8 cellular contexts compared by ENCODE assay signal in the genomic region with DNA sequence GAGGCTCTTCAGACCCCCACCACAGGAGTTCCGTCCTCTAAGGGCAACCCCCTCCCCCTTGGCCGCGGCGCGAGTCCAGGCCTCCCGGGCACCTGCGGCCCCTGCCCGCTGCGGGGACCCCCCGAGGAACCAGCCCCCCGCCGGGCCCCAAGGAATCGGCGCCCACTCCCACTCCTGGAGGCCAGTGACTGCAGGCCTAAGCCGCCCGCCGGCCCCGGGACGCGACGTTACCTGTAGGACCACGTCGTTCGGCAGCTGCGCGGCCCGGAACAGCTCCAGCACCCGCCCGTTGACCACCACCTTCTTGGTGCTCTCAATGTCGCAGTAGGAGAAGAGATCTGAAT. TPM values are rescaled to one million over a fixed set of nuclear protein-coding genes. Genes with fewer than 3 reads are reported as not detected.
DNase-seq lines count a peak whose midpoint lies in the region; ATAC-seq and TF ChIP-seq lines count a peak whose summit lies in the region.

No MANE protein-coding gene starts in this region.

- TF ChIP-seq CTCF in SU-DHL-6 (IDR thresholded peaks at IDR 0.05; ENCODE audit: insufficient read depth, low read length, poor library complexity, severe bottlenecking): no peak
- TF ChIP-seq CTCF in gastroesophageal sphincter (IDR thresholded peaks at IDR 0.05): no peak
- no peak for TF ChIP-seq CTCF in prostate gland (IDR thresholded peaks at IDR 0.05)

- ATAC-seq in activated T-cell treated with anti-CD3 and anti-CD28 coated beads, Interleukin-2, amount 50 U/mL, for 72 hours (replicated peaks in 1 of 2): no peak
- no peak for ATAC-seq in gastroesophageal sphincter
- ATAC-seq in left colon: no peak
- ATAC-seq in GM18909 (IDR thresholded peaks at IDR 0.05; ENCODE audit: poor library complexity, unreplicated experiment): no peak
- ATAC-seq in GM19463 (IDR thresholded peaks at IDR 0.05; ENCODE audit: unreplicated experiment): no peak

- H3K4me3 Mint-ChIP-seq in activated T-cell treated with anti-CD3 and anti-CD28 coated beads, Interleukin-2, amount 50 U/mL, for 72 hours: no peak overlapping the region

- DNase-seq in activated T-cell treated with anti-CD3 and anti-CD28 coated beads, Interleukin-2, amount 50 U/mL, for 72 hours: no peak
- DNase-seq in activated T-cell treated with anti-CD3 and anti-CD28 coated beads, Interleukin-2, amount 50 U/mL, for 1 hour: no peak
- peak; percentile 19 for DNase-seq in prostate gland (ENCODE audit: low spot score)
- no peak for DNase-seq in left colon

- no peaks in the 10 kb centered on the region for H3F3A ChIP-seq in SU-DHL-6 (ENCODE audit: insufficient read depth)

- no CpG with 5 or more reads among the region's 30 CpGs for WGBS in gastroesophageal sphincter (ENCODE audit: low coverage in 1 of 2), 2 donors
- under 1% methylated on average over 29 of the region's 30 CpGs for WGBS in prostate gland

- peak overlapping the region; percentile 81 for H3K9ac ChIP-seq in SU-DHL-6 (ENCODE audit: low read length)

- intact Hi-C loops in prostate gland (cut with DNase I): loop anchor here (10.0 kb wide), 1 partner anchor 378 kb away; no protein-coding TSS in a partner anchor
- intact Hi-C loops in left colon (cut with DNase I, micrococcal nuclease): loop anchor here (5.0 to 10.0 kb wide), 2 partner anchors 170 to 172 kb away; no protein-coding TSS in a partner anchor

- peaks cover 24% of the 10 kb centered on the region for H3K79me2 ChIP-seq in SU-DHL-6 (ENCODE audit: insufficient read depth, low read length)

- peaks cover 0 to 57% (median 7%) of the 10 kb centered on the region in 3 donors for H3K4me1 ChIP-seq in gastroesophageal sphincter
- no peaks in the 10 kb centered on the region for H3K4me1 ChIP-seq in prostate gland (replicated peaks)

- H3K27ac Mint-ChIP-seq in activated T-cell treated with anti-CD3 and anti-CD28 coated beads, Interleukin-2, amount 50 U/mL, for 72 hours: peak overlapping the region; percentile 75

- H3K9me2 ChIP-seq in SU-DHL-6 (replicated peaks; ENCODE audit: insufficient read depth, low read length): no peaks in the 10 kb centered on the region

- H3K4me3 ChIP-seq in SU-DHL-6 (ENCODE audit: insufficient read depth, low read length, poor library complexity, severe bottlenecking) (peak overlapping the region; percentile 58), gastroesophageal sphincter (peak overlapping the region; percentile 70 to 93), prostate gland (peak overlapping the region; percentile 84 to 92)

- TF ChIP-seq POLR2A in gastroesophageal sphincter (IDR thresholded peaks at IDR 0.05): no peak
- TF ChIP-seq POLR2A in prostate gland (IDR thresholded peaks at IDR 0.05): no peak

- no peak for TF ChIP-seq EP300 in gastroesophageal sphincter (IDR thresholded peaks at IDR 0.05)

- H3K4me2 ChIP-seq in SU-DHL-6 (ENCODE audit: low read depth, low read length, poor library complexity, severe bottlenecking): peak overlapping the region; percentile 73

- no peaks in the 10 kb centered on the region for H3K36me3 ChIP-seq in SU-DHL-6 (ENCODE audit: low read length)
- H3K36me3 ChIP-seq in gastroesophageal sphincter: no peaks in the 10 kb centered on the region
- no peaks in the 10 kb centered on the region for H3K36me3 ChIP-seq in prostate gland

- H2AFZ ChIP-seq in SU-DHL-6 (ENCODE audit: low read depth, low read length, severe bottlenecking): peak overlapping the region; percentile 65

- peaks cover 2 to 4% of the 10 kb centered on the region in 2 donors for H3K36me3 Mint-ChIP-seq in activated T-cell treated with anti-CD3 and anti-CD28 coated beads, Interleukin-2, amount 50 U/mL, for 72 hours (ENCODE audit: insufficient read depth in 2 of 2)

- no peak overlapping the region for H3K27ac ChIP-seq in SU-DHL-6 (ENCODE audit: low read depth, low read length)
- H3K27ac ChIP-seq in gastroesophageal sphincter: peak overlapping the region; percentile 82 to 91 (median 85)
- H3K27ac ChIP-seq in prostate gland: peak overlapping the region; percentile 89

- H3K9me3 ChIP-seq in SU-DHL-6 (ENCODE audit: insufficient read depth, low read length) (no peaks in the 10 kb centered on the region), gastroesophageal sphincter (no peaks in the 10 kb centered on the region), prostate gland (no peaks in the 10 kb centered on the region)

- H3K27me3 ChIP-seq in SU-DHL-6 (ENCODE audit: low read length) (no peaks in the 10 kb centered on the region; the same call in 1 of the 2 replicates), gastroesophageal sphincter (no peaks in the 10 kb centered on the region), prostate gland (replicated peaks; ENCODE audit: insufficient read depth) (no peaks in the 10 kb centered on the region)

- no peaks in the 10 kb centered on the region for H3K9me3 Mint-ChIP-seq in activated T-cell treated with anti-CD3 and anti-CD28 coated beads, Interleukin-2, amount 50 U/mL, for 72 hours

- peaks cover 13% of the 10 kb centered on the region for H3K4me1 Mint-ChIP-seq in activated T-cell treated with anti-CD3 and anti-CD28 coated beads, Interleukin-2, amount 50 U/mL, for 72 hours (ENCODE audit: low read depth)

- H3K27me3 Mint-ChIP-seq in activated T-cell treated with anti-CD3 and anti-CD28 coated beads, Interleukin-2, amount 50 U/mL, for 72 hours (ENCODE audit: low read depth): no peaks in the 10 kb centered on the region

- H4K20me1 ChIP-seq in SU-DHL-6 (ENCODE audit: low read depth, low read length): peaks cover 11% of the 10 kb centered on the region; the same call in 1 of the 2 replicates

RNA-seq across cellular contexts. Expression of a gene that starts 0.8 kb away (rescaled TPM):
- 10 to 100 TPM; 92.0 to 92.9 TPM for total RNA-seq in activated T-cell treated with anti-CD3 and anti-CD28 coated beads, Interleukin-2, amount 50 U/mL, for 72 hours
- total RNA-seq in gastroesophageal sphincter (10 to 100 TPM; 26.7 to 42.6 (median 29.3) TPM), prostate gland (10 to 100 TPM; 38.6 to 97.1 TPM), left colon (10 to 100 TPM; 30.2 to 33.2 TPM)

RNA-seq across cellular contexts. Expression of a gene that starts 41.3 kb away (rescaled TPM):
- 10 to 100 TPM; 81.8 to 82.7 TPM for total RNA-seq in activated T-cell treated with anti-CD3 and anti-CD28 coated beads, Interleukin-2, amount 50 U/mL, for 72 hours
- total RNA-seq in gastroesophageal sphincter: 10 to 100 TPM in 1 of 4 donors, 1 to 10 TPM in 2, under 1 TPM in 1; 0.78 to 11.9 (median 8.4) TPM
- total RNA-seq in prostate gland: 10 to 100 TPM; 13.0 to 52.8 TPM
- 100 to 1,000 TPM; 110 to 117 TPM for total RNA-seq in left colon
